28 cellular contexts compared by ENCODE assay signal in genomic region chr20:52071136-52071535, GRCh38.
"Had no signal": no experiment of that assay in that cellular context is flagged by ENCODE, and none has a peak within 500 bp of the region (broad histone marks: within the 10 kb centered on the region; RNA-seq: fewer than 3 reads in every experiment).

No MANE protein-coding gene starts in this region.

- ATAC-seq: effector memory CD8-positive, alpha-beta T cell; esophagus mucosa; foreskin keratinocyte; gastrocnemius medialis; gastroesophageal sphincter; heart left ventricle; heart right ventricle had no signal

- H3K9me3 ChIP-seq: colonic mucosa, esophagus muscularis mucosa, esophagus squamous epithelium, gastrocnemius medialis, gastroesophageal sphincter, heart right ventricle had no signal

- H3K27me3 ChIP-seq: colonic mucosa, dorsolateral prefrontal cortex, esophagus muscularis mucosa, esophagus squamous epithelium, foreskin keratinocyte, gastrocnemius medialis, gastroesophageal sphincter, heart left ventricle, heart right ventricle had no signal

- H3K36me3 ChIP-seq: colonic mucosa, esophagus muscularis mucosa, gastrocnemius medialis, heart left ventricle, heart right ventricle had no signal

- H3K4me3 ChIP-seq: colonic mucosa, coronary artery, dorsolateral prefrontal cortex, esophagus muscularis mucosa, esophagus squamous epithelium, gastrocnemius medialis, gastroesophageal sphincter, heart left ventricle, heart right ventricle had no signal

- H3K27ac ChIP-seq: colonic mucosa, coronary artery, dorsolateral prefrontal cortex, epithelial cell of prostate, esophagus muscularis mucosa, esophagus squamous epithelium, foreskin keratinocyte, gastrocnemius medialis, gastroesophageal sphincter, heart left ventricle, heart right ventricle had no signal

- DNase-seq: colonic mucosa; cortex of kidney; dermis blood vessel endothelial cell; dorsolateral prefrontal cortex; effector CD4-positive, alpha-beta T cell; effector CD8-positive, alpha-beta T cell; effector memory CD4-positive, alpha-beta T cell; effector memory CD8-positive, alpha-beta T cell; endodermal cell; erythroblast; esophagus squamous epithelium; foreskin fibroblast; foreskin keratinocyte; foreskin melanocyte; gastrocnemius medialis; glutamatergic neuron; head of caudate nucleus; heart left ventricle; heart right ventricle had no signal

- H3K4me1 ChIP-seq: colonic mucosa, esophagus muscularis mucosa, esophagus squamous epithelium, foreskin keratinocyte, gastrocnemius medialis, gastroesophageal sphincter, heart left ventricle, heart right ventricle had no signal

- FAIRE-seq: colon, endometrium, endothelial cell of umbilical vein, frontal cortex had no signal
